8 cellular contexts compared by ENCODE assay signal in the genomic region with DNA sequence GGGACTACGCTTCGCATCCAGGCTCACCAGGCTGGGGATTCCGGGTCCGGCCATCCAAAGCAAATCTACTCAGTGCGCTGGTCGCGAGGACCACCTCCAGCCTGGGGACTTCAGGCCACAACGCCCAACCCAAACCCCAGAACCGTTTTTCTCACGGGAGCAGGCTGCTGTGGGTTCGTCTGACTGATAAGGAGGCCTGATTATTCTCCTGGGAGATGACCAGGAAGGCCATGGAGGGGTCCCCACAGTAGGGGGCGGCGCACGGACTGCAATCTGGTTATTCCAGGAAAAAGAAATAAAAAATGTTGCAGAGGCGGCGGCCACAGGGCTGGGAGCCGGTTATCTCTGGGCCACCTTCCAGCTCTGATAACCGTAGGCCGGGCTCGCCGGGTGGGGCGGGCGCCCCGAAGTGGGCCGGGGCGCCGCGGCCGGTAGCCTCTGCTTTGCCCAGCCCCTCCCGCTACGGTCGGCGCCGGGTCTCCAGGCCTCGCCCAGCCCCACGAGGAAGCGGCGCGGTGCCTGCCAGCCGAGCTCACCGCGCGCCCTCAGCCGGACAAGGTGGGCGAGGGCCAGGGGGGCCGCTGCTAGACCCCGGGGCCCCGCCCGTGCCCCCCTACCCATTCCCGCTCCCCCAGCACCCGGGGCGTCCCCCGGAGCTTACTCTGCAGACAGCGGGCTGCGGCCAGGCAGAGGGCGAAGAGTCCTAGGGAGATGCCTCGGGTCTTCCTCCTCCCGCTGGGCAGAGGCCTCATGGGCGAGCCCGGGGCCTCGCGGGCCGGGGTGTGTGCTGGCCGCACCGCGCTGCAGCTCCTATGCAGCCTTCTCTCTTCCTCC. TPM values are rescaled to one million over a fixed set of nuclear protein-coding genes. Genes with fewer than 3 reads are reported as not detected.
A peak's percentile ranks its signal among the peaks of the same experiment; 100 is the strongest.
DNase-seq lines count a peak whose midpoint lies in the region; ATAC-seq and TF ChIP-seq lines count a peak whose summit lies in the region.

No MANE protein-coding gene starts in this region.

- H3K4me3 ChIP-seq in RWPE2 (ENCODE audit: severe bottlenecking): peak overlapping the region; percentile 13
- H3K4me3 ChIP-seq in foreskin fibroblast (ENCODE audit: low read depth in 1 of 2, low read length in 2 of 2): peak overlapping the region; percentile 41 to 46
- peak overlapping the region; percentile 62 for H3K4me3 ChIP-seq in psoas muscle
- no peak overlapping the region for H3K4me3 ChIP-seq in CD8-positive, alpha-beta T cell (ENCODE audit: low read depth, low read length)

- peaks cover 5% of the 10 kb centered on the region for H3K4me1 Mint-ChIP-seq in CD8-positive, alpha-beta T cell (ENCODE audit: low read depth)

- WGBS in psoas muscle, 3 donors: 11 to 14% (median 12%) methylated on average over 32 to 66 of the region's 66 CpGs

- POLR2A ChIA-PET in CD8-positive, alpha-beta T cell (lab: Charles Lee): no interaction called here

- H3K9me3 ChIP-seq in RWPE2 (ENCODE audit: severe bottlenecking) (no peaks in the 10 kb centered on the region), psoas muscle (no peaks in the 10 kb centered on the region)
- H3K9me3 ChIP-seq in CD8-positive, alpha-beta T cell (ENCODE audit: low read length): no peaks in the 10 kb centered on the region

- DNase-seq in G401 (ENCODE audit: low spot score) (peak; percentile 25), RWPE2 (ENCODE audit: low spot score) (no peak), foreskin fibroblast (peak; percentile 18 to 60), psoas muscle (peak; percentile 21 to 51), NCI-H2029 treated with DMSO at 0.1 percent for 48 hours (lab: John Stamatoyannopoulos, UW) (no peak)
- DNase-seq in CD8-positive, alpha-beta T cell: no peak

- H3K9me3 Mint-ChIP-seq in CD8-positive, alpha-beta T cell: no peaks in the 10 kb centered on the region

- H3K27me3 ChIP-seq in RWPE2 (ENCODE audit: insufficient read depth, poor library complexity, severe bottlenecking): no peaks in the 10 kb centered on the region
- peaks cover 0 to 21% (median 2%) of the 10 kb centered on the region in 3 donors for H3K27me3 ChIP-seq in psoas muscle (ENCODE audit: insufficient read depth in 3 of 3, low read length in 2 of 3)
- H3K27me3 ChIP-seq in CD8-positive, alpha-beta T cell (ENCODE audit: insufficient read depth, low read length): no peaks in the 10 kb centered on the region

- in situ Hi-C loops in G401 (cut with HindIII; ENCODE audit: low sequenced_read_pairs): no loop called here

- H3K36me3 ChIP-seq in RWPE2 (ENCODE audit: low read depth) (no peaks in the 10 kb centered on the region), psoas muscle (ENCODE audit: insufficient read depth in 1 of 2, low read depth in 1 of 2) (no peaks in the 10 kb centered on the region)
- no peaks in the 10 kb centered on the region for H3K36me3 ChIP-seq in CD8-positive, alpha-beta T cell (ENCODE audit: insufficient read depth, low read length)

- TF ChIP-seq CTCF in RWPE2 (IDR thresholded peaks at IDR 0.05; ENCODE audit: poor library complexity, severe bottlenecking): no peak
- no peak for TF ChIP-seq CTCF in foreskin fibroblast (IDR thresholded peaks at IDR 0.05; ENCODE audit: low read depth, low read length)
- no peak for TF ChIP-seq CTCF in psoas muscle (IDR thresholded peaks at IDR 0.05)
- no peak for TF ChIP-seq CTCF in CD8-positive, alpha-beta T cell (IDR thresholded peaks at IDR 0.05)

- no peak overlapping the region for H3K27ac ChIP-seq in RWPE2 (ENCODE audit: poor library complexity, severe bottlenecking)
- H3K27ac ChIP-seq in psoas muscle: no peak overlapping the region
- no peak overlapping the region for H3K27ac ChIP-seq in CD8-positive, alpha-beta T cell (ENCODE audit: low read depth, low read length)

- CTCF ChIA-PET in CD8-positive, alpha-beta T cell (lab: Charles Lee): interaction anchor here (1.0 kb wide), 1 partner anchor 10 kb away, joined by 3 read pairs; no protein-coding TSS in a partner anchor

- ATAC-seq in RWPE2 (ENCODE audit: low read depth) (peak; percentile 52; the same call in 2 of the 3 replicates), psoas muscle (no peak), HG03378 (IDR thresholded peaks at IDR 0.05; ENCODE audit: unreplicated experiment) (no peak), HG02870 (IDR thresholded peaks at IDR 0.05; ENCODE audit: unreplicated experiment) (no peak)
- ATAC-seq in CD8-positive, alpha-beta T cell: no peak

- no peaks in the 10 kb centered on the region for H3K4me1 ChIP-seq in RWPE2 (ENCODE audit: insufficient read depth, poor library complexity, severe bottlenecking)
- H3K4me1 ChIP-seq in psoas muscle: no peaks in the 10 kb centered on the region
- H3K4me1 ChIP-seq in CD8-positive, alpha-beta T cell (ENCODE audit: insufficient read depth, low read length): no peaks in the 10 kb centered on the region

- H3K36me3 Mint-ChIP-seq in CD8-positive, alpha-beta T cell: no peaks in the 10 kb centered on the region

- H3K4me3 Mint-ChIP-seq in CD8-positive, alpha-beta T cell: no peak overlapping the region

- peaks cover 37% of the 10 kb centered on the region for H3K27me3 Mint-ChIP-seq in CD8-positive, alpha-beta T cell (ENCODE audit: low read depth)

- intact Hi-C loops in psoas muscle (cut with DNase I): no loop called here
- intact Hi-C loops in CD8-positive, alpha-beta T cell (cut with DNase I, micrococcal nuclease): no loop called here

- H3K27ac Mint-ChIP-seq in CD8-positive, alpha-beta T cell: no peak overlapping the region

RNA-seq across cellular contexts. Expression of gene VSTM5, which starts 0.5 kb away (rescaled TPM):
- not detected in 2 replicates for total RNA-seq in G401 (2014; rRNA removed; shearing (Covaris generic))
- total RNA-seq in psoas muscle: under 1 TPM in 1 of 4 donors, not detected in 3; 0.26 TPM
- under 1 TPM in 2 of 3 donors, not detected in 1; 0.01 TPM for polyA plus RNA-seq in psoas muscle
- total RNA-seq in CD8-positive, alpha-beta T cell: not detected

Comparison
In these comparisons a context has a peak if more than half of its experiments do, and no peak if none do; other contexts are left out.
1. DNase-seq: peak in G401 (single experiment), foreskin fibroblast (2 of 2) and psoas muscle (2 of 2); none in RWPE2 (single experiment), CD8-positive, alpha-beta T cell (0 of 7) and NCI-H2029 treated with DMSO at 0.1 percent for 48 hours (single experiment).